1 cellular context compared by ENCODE assay signal in the genomic region with DNA sequence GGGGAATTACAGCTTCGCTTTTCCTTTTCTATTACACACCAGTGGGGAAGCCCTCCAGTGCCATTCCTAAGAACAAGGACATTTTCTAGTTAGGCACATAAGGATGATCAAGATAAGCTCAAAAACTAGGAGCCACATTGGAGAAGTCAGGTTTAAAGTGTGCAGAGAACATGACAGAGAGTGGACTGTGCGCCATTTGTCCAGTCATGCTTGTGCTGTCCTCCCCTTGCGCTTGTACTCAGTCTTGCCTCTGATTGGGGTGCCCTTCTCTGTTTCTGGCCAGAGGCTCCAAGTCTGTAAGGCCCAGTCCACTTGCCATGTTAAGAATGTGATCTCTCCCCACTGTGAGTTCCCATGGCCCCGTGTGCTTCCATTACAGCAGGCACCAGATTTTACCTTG.
A peak's percentile ranks its signal among the peaks of the same experiment; 100 is the strongest.
TF ChIP-seq lines count a peak whose summit lies in the region.

No MANE protein-coding gene starts in this region.

TF ChIP-seq in K562, 482 proteins besides CTCF, POLR2A, EP300 and RAD21:
- TF ChIP-seq, protein P1, sequence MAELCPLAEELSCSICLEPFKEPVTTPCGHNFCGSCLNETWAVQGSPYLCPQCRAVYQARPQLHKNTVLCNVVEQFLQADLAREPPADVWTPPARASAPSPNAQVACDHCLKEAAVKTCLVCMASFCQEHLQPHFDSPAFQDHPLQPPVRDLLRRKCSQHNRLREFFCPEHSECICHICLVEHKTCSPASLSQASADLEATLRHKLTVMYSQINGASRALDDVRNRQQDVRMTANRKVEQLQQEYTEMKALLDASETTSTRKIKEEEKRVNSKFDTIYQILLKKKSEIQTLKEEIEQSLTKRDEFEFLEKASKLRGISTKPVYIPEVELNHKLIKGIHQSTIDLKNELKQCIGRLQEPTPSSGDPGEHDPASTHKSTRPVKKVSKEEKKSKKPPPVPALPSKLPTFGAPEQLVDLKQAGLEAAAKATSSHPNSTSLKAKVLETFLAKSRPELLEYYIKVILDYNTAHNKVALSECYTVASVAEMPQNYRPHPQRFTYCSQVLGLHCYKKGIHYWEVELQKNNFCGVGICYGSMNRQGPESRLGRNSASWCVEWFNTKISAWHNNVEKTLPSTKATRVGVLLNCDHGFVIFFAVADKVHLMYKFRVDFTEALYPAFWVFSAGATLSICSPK (IDR thresholded peaks at IDR 0.05; ENCODE audit: borderline replicate concordance): no peak
- TF ChIP-seq RBM17 (IDR thresholded peaks at IDR 0.05; ENCODE audit: borderline replicate concordance, low read depth, low read length): no peak
- 0 out of 2 replicates have a peak, but pooled peaks have one; percentile 15 for TF ChIP-seq BHLHE40 (IDR thresholded peaks at IDR 0.05; ENCODE audit: low read length)
- TF ChIP-seq, protein P2, sequence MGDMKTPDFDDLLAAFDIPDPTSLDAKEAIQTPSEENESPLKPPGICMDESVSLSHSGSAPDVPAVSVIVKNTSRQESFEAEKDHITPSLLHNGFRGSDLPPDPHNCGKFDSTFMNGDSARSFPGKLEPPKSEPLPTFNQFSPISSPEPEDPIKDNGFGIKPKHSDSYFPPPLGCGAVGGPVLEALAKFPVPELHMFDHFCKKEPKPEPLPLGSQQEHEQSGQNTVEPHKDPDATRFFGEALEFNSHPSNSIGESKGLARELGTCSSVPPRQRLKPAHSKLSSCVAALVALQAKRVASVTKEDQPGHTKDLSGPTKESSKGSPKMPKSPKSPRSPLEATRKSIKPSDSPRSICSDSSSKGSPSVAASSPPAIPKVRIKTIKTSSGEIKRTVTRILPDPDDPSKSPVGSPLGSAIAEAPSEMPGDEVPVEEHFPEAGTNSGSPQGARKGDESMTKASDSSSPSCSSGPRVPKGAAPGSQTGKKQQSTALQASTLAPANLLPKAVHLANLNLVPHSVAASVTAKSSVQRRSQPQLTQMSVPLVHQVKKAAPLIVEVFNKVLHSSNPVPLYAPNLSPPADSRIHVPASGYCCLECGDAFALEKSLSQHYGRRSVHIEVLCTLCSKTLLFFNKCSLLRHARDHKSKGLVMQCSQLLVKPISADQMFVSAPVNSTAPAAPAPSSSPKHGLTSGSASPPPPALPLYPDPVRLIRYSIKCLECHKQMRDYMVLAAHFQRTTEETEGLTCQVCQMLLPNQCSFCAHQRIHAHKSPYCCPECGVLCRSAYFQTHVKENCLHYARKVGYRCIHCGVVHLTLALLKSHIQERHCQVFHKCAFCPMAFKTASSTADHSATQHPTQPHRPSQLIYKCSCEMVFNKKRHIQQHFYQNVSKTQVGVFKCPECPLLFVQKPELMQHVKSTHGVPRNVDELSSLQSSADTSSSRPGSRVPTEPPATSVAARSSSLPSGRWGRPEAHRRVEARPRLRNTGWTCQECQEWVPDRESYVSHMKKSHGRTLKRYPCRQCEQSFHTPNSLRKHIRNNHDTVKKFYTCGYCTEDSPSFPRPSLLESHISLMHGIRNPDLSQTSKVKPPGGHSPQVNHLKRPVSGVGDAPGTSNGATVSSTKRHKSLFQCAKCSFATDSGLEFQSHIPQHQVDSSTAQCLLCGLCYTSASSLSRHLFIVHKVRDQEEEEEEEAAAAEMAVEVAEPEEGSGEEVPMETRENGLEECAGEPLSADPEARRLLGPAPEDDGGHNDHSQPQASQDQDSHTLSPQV (IDR thresholded peaks at IDR 0.05): peak; percentile 65; the same call in 1 of the 2 replicates
- TF ChIP-seq BDP1 (IDR thresholded peaks at IDR 0.05; ENCODE audit: insufficient read depth, insufficient read length): no peak
- no peak for TF ChIP-seq PHF20 (IDR thresholded peaks at IDR 0.05; ENCODE audit: partially characterized antibody)
- TF ChIP-seq, protein P3, sequence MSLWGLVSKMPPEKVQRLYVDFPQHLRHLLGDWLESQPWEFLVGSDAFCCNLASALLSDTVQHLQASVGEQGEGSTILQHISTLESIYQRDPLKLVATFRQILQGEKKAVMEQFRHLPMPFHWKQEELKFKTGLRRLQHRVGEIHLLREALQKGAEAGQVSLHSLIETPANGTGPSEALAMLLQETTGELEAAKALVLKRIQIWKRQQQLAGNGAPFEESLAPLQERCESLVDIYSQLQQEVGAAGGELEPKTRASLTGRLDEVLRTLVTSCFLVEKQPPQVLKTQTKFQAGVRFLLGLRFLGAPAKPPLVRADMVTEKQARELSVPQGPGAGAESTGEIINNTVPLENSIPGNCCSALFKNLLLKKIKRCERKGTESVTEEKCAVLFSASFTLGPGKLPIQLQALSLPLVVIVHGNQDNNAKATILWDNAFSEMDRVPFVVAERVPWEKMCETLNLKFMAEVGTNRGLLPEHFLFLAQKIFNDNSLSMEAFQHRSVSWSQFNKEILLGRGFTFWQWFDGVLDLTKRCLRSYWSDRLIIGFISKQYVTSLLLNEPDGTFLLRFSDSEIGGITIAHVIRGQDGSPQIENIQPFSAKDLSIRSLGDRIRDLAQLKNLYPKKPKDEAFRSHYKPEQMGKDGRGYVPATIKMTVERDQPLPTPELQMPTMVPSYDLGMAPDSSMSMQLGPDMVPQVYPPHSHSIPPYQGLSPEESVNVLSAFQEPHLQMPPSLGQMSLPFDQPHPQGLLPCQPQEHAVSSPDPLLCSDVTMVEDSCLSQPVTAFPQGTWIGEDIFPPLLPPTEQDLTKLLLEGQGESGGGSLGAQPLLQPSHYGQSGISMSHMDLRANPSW (CRISPR knock-in tag; IDR thresholded peaks at IDR 0.05): no peak
- TF ChIP-seq, protein P4, sequence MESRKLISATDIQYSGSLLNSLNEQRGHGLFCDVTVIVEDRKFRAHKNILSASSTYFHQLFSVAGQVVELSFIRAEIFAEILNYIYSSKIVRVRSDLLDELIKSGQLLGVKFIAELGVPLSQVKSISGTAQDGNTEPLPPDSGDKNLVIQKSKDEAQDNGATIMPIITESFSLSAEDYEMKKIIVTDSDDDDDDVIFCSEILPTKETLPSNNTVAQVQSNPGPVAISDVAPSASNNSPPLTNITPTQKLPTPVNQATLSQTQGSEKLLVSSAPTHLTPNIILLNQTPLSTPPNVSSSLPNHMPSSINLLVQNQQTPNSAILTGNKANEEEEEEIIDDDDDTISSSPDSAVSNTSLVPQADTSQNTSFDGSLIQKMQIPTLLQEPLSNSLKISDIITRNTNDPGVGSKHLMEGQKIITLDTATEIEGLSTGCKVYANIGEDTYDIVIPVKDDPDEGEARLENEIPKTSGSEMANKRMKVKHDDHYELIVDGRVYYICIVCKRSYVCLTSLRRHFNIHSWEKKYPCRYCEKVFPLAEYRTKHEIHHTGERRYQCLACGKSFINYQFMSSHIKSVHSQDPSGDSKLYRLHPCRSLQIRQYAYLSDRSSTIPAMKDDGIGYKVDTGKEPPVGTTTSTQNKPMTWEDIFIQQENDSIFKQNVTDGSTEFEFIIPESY (CRISPR knock-in tag; IDR thresholded peaks at IDR 0.05): peak; percentile 46; the same call in 1 of the 2 replicates
- TF ChIP-seq, protein P5, sequence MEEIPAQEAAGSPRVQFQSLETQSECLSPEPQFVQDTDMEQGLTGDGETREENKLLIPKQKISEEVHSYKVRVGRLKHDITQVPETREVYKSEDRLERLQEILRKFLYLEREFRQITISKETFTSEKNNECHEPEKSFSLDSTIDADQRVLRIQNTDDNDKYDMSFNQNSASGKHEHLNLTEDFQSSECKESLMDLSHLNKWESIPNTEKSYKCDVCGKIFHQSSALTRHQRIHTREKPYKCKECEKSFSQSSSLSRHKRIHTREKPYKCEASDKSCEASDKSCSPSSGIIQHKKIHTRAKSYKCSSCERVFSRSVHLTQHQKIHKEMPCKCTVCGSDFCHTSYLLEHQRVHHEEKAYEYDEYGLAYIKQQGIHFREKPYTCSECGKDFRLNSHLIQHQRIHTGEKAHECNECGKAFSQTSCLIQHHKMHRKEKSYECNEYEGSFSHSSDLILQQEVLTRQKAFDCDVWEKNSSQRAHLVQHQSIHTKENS (CRISPR knock-in tag; IDR thresholded peaks at IDR 0.05): no peak
- no peak for TF ChIP-seq ETV1 (tag; conservative IDR thresholded peaks at IDR 0.05; ENCODE audit: low read depth)
- TF ChIP-seq NFE2 (IDR thresholded peaks at IDR 0.05; ENCODE audit: low read depth): peak; percentile 43; the same call in 1 of the 2 replicates
- TF ChIP-seq, protein P6, sequence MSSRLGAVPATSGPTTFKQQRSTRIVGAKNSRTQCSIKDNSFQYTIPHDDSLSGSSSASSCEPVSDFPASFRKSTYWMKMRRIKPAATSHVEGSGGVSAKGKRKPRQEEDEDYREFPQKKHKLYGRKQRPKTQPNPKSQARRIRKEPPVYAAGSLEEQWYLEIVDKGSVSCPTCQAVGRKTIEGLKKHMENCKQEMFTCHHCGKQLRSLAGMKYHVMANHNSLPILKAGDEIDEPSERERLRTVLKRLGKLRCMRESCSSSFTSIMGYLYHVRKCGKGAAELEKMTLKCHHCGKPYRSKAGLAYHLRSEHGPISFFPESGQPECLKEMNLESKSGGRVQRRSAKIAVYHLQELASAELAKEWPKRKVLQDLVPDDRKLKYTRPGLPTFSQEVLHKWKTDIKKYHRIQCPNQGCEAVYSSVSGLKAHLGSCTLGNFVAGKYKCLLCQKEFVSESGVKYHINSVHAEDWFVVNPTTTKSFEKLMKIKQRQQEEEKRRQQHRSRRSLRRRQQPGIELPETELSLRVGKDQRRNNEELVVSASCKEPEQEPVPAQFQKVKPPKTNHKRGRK (tag; IDR thresholded peaks at IDR 0.05): no peak
- TF ChIP-seq, protein P7, sequence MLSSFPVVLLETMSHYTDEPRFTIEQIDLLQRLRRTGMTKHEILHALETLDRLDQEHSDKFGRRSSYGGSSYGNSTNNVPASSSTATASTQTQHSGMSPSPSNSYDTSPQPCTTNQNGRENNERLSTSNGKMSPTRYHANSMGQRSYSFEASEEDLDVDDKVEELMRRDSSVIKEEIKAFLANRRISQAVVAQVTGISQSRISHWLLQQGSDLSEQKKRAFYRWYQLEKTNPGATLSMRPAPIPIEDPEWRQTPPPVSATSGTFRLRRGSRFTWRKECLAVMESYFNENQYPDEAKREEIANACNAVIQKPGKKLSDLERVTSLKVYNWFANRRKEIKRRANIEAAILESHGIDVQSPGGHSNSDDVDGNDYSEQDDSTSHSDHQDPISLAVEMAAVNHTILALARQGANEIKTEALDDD (IDR thresholded peaks at IDR 0.05): no peak
- no peak for TF ChIP-seq CREB1 (IDR thresholded peaks at IDR 0.05)
- no peak for TF ChIP-seq CREB1 (CRISPR knock-in tag; IDR thresholded peaks at IDR 0.05)
- no peak for TF ChIP-seq SMARCA4 (IDR thresholded peaks at IDR 0.05)
